ENCODE assay signal across 8 cellular contexts in the genomic region with DNA sequence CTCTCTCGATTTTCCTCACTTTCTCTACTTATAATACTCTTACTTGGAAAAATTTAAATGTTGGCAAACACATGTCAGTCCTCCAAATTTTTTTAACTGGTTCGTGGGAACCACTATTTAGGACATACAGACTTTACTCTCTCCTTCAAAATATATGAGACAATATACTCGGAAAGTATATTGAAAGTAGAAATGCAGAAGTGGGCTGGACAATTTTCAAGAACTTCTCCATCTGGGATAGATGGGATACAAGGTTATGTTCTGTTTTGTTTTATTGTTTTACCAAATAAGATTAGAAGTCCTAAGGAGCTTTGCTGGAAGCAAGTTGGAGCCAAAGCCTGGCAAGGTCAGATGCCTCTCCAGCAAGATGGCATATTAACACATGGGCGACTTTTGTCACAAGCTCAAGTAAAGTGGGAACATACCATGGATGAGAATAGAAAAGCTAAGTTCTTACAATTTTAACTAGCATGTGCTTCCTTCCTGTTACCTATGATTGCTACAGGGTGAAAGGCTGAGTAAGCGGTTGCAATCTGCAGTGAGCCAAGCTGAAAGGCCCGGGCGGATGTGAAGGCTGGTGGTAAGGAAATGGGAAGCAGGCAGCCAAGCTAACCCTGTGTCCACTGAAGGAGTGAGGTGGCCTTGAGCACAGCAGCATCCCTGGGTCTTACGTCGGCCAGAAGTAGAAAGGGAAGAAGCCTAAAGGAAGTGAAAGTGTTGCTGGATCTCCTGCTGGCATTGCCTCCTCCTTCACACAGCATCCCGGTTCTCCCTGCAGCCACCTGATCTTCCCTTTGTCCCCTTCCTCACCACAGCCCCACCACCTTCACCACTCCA. TPM values are rescaled to one million over a fixed set of nuclear protein-coding genes. Genes with fewer than 3 reads are reported as not detected.
DNase-seq lines count a peak whose midpoint lies in the region; ATAC-seq and TF ChIP-seq lines count a peak whose summit lies in the region.

No MANE protein-coding gene starts in this region.

- H3K27ac Mint-ChIP-seq in T-helper 1 cell treated with Interleukin-12 subunit alpha and Interleukin-12 subunit beta and Interleukin-4 antibody, amounts not matched to agents 30 μg/mL and 1 μg/mL, for 36 hours, result peak overlapping the region; percentile 84
- no peak overlapping the region for H3K27ac Mint-ChIP-seq in endothelial cell (ENCODE audit: unreplicated experiment)

- no peak overlapping the region for H3K9ac ChIP-seq in duodenal mucosa (ENCODE audit: low read depth in 1 of 2, low read length in 2 of 2)
- no peak overlapping the region for H3K9ac ChIP-seq in smooth muscle cell (ENCODE audit: low read depth)

- DNase-seq in A673 (ENCODE audit: low spot score) (peak; percentile 41), posterior vena cava (ENCODE audit: low spot score) (peak; percentile 84), endothelial cell (ENCODE audit: low spot score) (no peak), smooth muscle cell (lab: John Stamatoyannopoulos, UW; ENCODE audit: unreplicated experiment) (no peak), H7 (no peak)

- no peaks in the 10 kb centered on the region for H4K20me1 ChIP-seq in smooth muscle cell (ENCODE audit: low read depth)

- H2AFZ ChIP-seq in smooth muscle cell (ENCODE audit: low read depth), result no peak overlapping the region

- H3K4me2 ChIP-seq in smooth muscle cell, result no peak overlapping the region

- H3K27me3 Mint-ChIP-seq in T-helper 1 cell treated with Interleukin-12 subunit alpha and Interleukin-12 subunit beta and Interleukin-4 antibody, amounts not matched to agents 30 μg/mL and 1 μg/mL, for 36 hours (ENCODE audit: low read depth), result no peaks in the 10 kb centered on the region
- no peaks in the 10 kb centered on the region for H3K27me3 Mint-ChIP-seq in endothelial cell (ENCODE audit: unreplicated experiment)

- no peaks in the 10 kb centered on the region for H3K9me3 Mint-ChIP-seq in T-helper 1 cell treated with Interleukin-12 subunit alpha and Interleukin-12 subunit beta and Interleukin-4 antibody, amounts not matched to agents 30 μg/mL and 1 μg/mL, for 36 hours
- H3K9me3 Mint-ChIP-seq in endothelial cell (ENCODE audit: unreplicated experiment), result no peaks in the 10 kb centered on the region

- TF ChIP-seq CTCF in A673 (conservative IDR thresholded peaks at IDR 0.05; ENCODE audit: low read depth, low read length), result no peak
- no peak for TF ChIP-seq CTCF in endothelial cell (IDR thresholded peaks at IDR 0.05; ENCODE audit: unreplicated experiment)
- TF ChIP-seq CTCF in smooth muscle cell (IDR thresholded peaks at IDR 0.05; ENCODE audit: borderline replicate concordance, insufficient read depth, poor library complexity, severe bottlenecking), result no peak

- no peaks in the 10 kb centered on the region for H3K79me2 ChIP-seq in smooth muscle cell (ENCODE audit: low read depth)

- POLR2A ChIA-PET in A673 (lab: Charles Lee; ENCODE audit: low non-redundant PET), result no interaction called here

- H3K27me3 ChIP-seq in A673 (replicated peaks; ENCODE audit: insufficient read depth, low read depth, low read length, poor library complexity) (no peaks in the 10 kb centered on the region), duodenal mucosa (ENCODE audit: control insufficient read depth in 1 of 2, insufficient read depth in 2 of 2, low read length in 2 of 2) (no peaks in the 10 kb centered on the region), smooth muscle cell (ENCODE audit: low read depth) (peaks cover 5% of the 10 kb centered on the region), H7 (ENCODE audit: control insufficient read depth, insufficient read depth, low read length) (peaks cover 4% of the 10 kb centered on the region)

- WGBS in smooth muscle cell (ENCODE audit: low lambda C conversion rate), result 88% methylated on average over 10 of the region's 10 CpGs

- H3K4me3 Mint-ChIP-seq in T-helper 1 cell treated with Interleukin-12 subunit alpha and Interleukin-12 subunit beta and Interleukin-4 antibody, amounts not matched to agents 30 μg/mL and 1 μg/mL, for 36 hours, result peak overlapping the region; percentile 66
- no peak overlapping the region for H3K4me3 Mint-ChIP-seq in endothelial cell (ENCODE audit: unreplicated experiment)

- intact Hi-C loops in A673 (cut with micrococcal nuclease; ENCODE audit: unreplicated experiment) (no loop called here), posterior vena cava (cut with DNase I) (no loop called here)

- H3K9me3 ChIP-seq in A673 (ENCODE audit: low read depth, low read length, poor library complexity, severe bottlenecking), result no peaks in the 10 kb centered on the region
- H3K9me3 ChIP-seq in duodenal mucosa (ENCODE audit: control insufficient read depth in 1 of 2, low read length in 2 of 2), result no peaks in the 10 kb centered on the region
- H3K9me3 ChIP-seq in smooth muscle cell (replicated peaks; ENCODE audit: low read depth), result no peaks in the 10 kb centered on the region

- peaks cover 75% of the 10 kb centered on the region for H3K4me1 Mint-ChIP-seq in T-helper 1 cell treated with Interleukin-12 subunit alpha and Interleukin-12 subunit beta and Interleukin-4 antibody, amounts not matched to agents 30 μg/mL and 1 μg/mL, for 36 hours (ENCODE audit: low read depth)
- H3K4me1 Mint-ChIP-seq in endothelial cell (ENCODE audit: unreplicated experiment), result peaks cover 17% of the 10 kb centered on the region

- H3K4me3 ChIP-seq in A673 (ENCODE audit: low read depth, low read length, poor library complexity, severe bottlenecking) (no peak overlapping the region), duodenal mucosa (ENCODE audit: low read depth in 1 of 2, low read length in 2 of 2) (peak overlapping the region; percentile 10 to 36), smooth muscle cell (no peak overlapping the region), H7 (ENCODE audit: insufficient read depth, low read depth, low read length) (no peak overlapping the region)

- CTCF ChIA-PET in A673 (lab: Charles Lee), result interaction anchor here (0.5 kb wide), 1 partner anchor 98 kb away, joined by 3 read pairs; no protein-coding TSS in a partner anchor

- BruUV-seq in A673 (replicated peaks; lab: Mats Ljungman, UMichigan), result no TSS peak

- H3F3A ChIP-seq in smooth muscle cell (ENCODE audit: low read depth), result no peaks in the 10 kb centered on the region

- ATAC-seq in GM21515 (IDR thresholded peaks at IDR 0.05; ENCODE audit: unreplicated experiment), result peak; percentile 47

- no peaks in the 10 kb centered on the region for H3K36me3 ChIP-seq in A673 (ENCODE audit: insufficient read depth, low read length, poor library complexity, severe bottlenecking)
- no peaks in the 10 kb centered on the region for H3K36me3 ChIP-seq in duodenal mucosa (ENCODE audit: control insufficient read depth in 1 of 2, insufficient read depth in 2 of 2, low read length in 2 of 2)
- no peaks in the 10 kb centered on the region for H3K36me3 ChIP-seq in smooth muscle cell (ENCODE audit: low read depth)
- H3K36me3 ChIP-seq in H7 (replicated peaks; ENCODE audit: control insufficient read depth, insufficient read depth, low read length), result no peaks in the 10 kb centered on the region

- H3K4me1 ChIP-seq in A673 (ENCODE audit: insufficient read depth, low read length, poor library complexity, severe bottlenecking) (peaks cover 15% of the 10 kb centered on the region), duodenal mucosa (ENCODE audit: control insufficient read depth in 1 of 2, insufficient read depth in 2 of 2, low read length in 2 of 2) (peaks cover 35 to 61% of the 10 kb centered on the region in 2 donors), smooth muscle cell (ENCODE audit: low read depth) (no peaks in the 10 kb centered on the region)

- H3K27ac ChIP-seq in A673 (ENCODE audit: low read depth, low read length, poor library complexity, severe bottlenecking), result no peak overlapping the region
- H3K27ac ChIP-seq in duodenal mucosa (ENCODE audit: low read depth, low read length), result no peak overlapping the region
- H3K27ac ChIP-seq in smooth muscle cell (ENCODE audit: low read depth), result no peak overlapping the region

- peaks cover 44% of the 10 kb centered on the region for H3K36me3 Mint-ChIP-seq in T-helper 1 cell treated with Interleukin-12 subunit alpha and Interleukin-12 subunit beta and Interleukin-4 antibody, amounts not matched to agents 30 μg/mL and 1 μg/mL, for 36 hours (ENCODE audit: low read depth)
- H3K36me3 Mint-ChIP-seq in endothelial cell (ENCODE audit: low read depth, unreplicated experiment), result no peaks in the 10 kb centered on the region

RNA-seq across cellular contexts. Expression of gene MAP3K5, which starts 7.1 kb away (rescaled TPM):
- total RNA-seq in A673 (2021) (4.9 and 5.4 TPM in 2 replicates), posterior vena cava (10 to 100 TPM; 15.0 to 16.4 TPM), endothelial cell (ENCODE audit: unreplicated experiment) (0.33 TPM), smooth muscle cell (1.8 and 2.1 TPM in 2 replicates)
- polyA plus RNA-seq in smooth muscle cell, result 0.69 and 0.93 TPM in 2 replicates
- total RNA-seq in H7 (2014; rRNA removed; shearing (Covaris generic)), result 0.59 and 1.3 TPM in 2 replicates

RNA-seq across cellular contexts. Expression of gene PEX7, which starts 37.3 kb away (rescaled TPM):
- total RNA-seq in A673 (2021) (6.2 and 7.4 TPM in 2 replicates), posterior vena cava (1 to 10 TPM; 4.4 to 4.7 TPM), endothelial cell (ENCODE audit: unreplicated experiment) (3.7 TPM), smooth muscle cell (5.6 and 10.3 TPM in 2 replicates)
- 13.3 and 14.4 TPM in 2 replicates for polyA plus RNA-seq in smooth muscle cell
- 11.8 and 14.0 TPM in 2 replicates for total RNA-seq in H7 (2014; rRNA removed; shearing (Covaris generic))

Comparison
In these comparisons a context has a peak if more than half of its experiments do, and no peak if none do; other contexts are left out.
1. DNase-seq: peak in A673 (single experiment) and posterior vena cava (single experiment); none in endothelial cell (single experiment), smooth muscle cell (single experiment) and H7 (single experiment).
2. H3K4me3 ChIP-seq: peak in duodenal mucosa (2 of 2); none in A673 (single experiment), smooth muscle cell (single experiment) and H7 (single experiment).